Comparison of ENCODE assay signal across 10 cellular contexts in genomic region chr13:99374169-99374991, GRCh38.
DNase-seq lines count a peak whose midpoint lies in the region; ATAC-seq and TF ChIP-seq lines count a peak whose summit lies in the region.
"Had no signal": no experiment of that assay in that cellular context is flagged by ENCODE, and none has a peak within 500 bp of the region (broad histone marks: within the 10 kb centered on the region; RNA-seq: fewer than 3 reads in every experiment).

No MANE protein-coding gene starts in this region.

- H3K4me1 ChIP-seq in ovary (ENCODE audit: insufficient read depth): no peaks in the 10 kb centered on the region

- 95 to 97% (median 97%) methylated on average over 10 of the region's 10 CpGs for WGBS in ovary, 3 donors

- TF ChIP-seq EP300 in ovary (IDR thresholded peaks at IDR 0.05): no peak

- no peaks in the 10 kb centered on the region for H3K36me3 ChIP-seq in ovary

- no peak overlapping the region for H3K27ac ChIP-seq in ovary

- TF ChIP-seq POLR2A in GM18505 (IDR thresholded peaks at IDR 0.05; ENCODE audit: borderline replicate concordance, extremely low read depth, insufficient read depth, insufficient read length): no peak
- TF ChIP-seq POLR2A in ovary (IDR thresholded peaks at IDR 0.05): no peak

- H3K4me3 ChIP-seq in ovary (no peak overlapping the region), foreskin fibroblast (ENCODE audit: low read depth in 1 of 2, low read length in 2 of 2) (no peak overlapping the region)

- TF ChIP-seq CTCF in ovary (IDR thresholded peaks at IDR 0.05): no peak
- TF ChIP-seq CTCF in foreskin fibroblast (IDR thresholded peaks at IDR 0.05; ENCODE audit: low read depth, low read length): no peak

- DNase-seq in germinal center (ENCODE audit: low spot score) (peak; percentile 49), ovary (no peak), foreskin fibroblast (no peak)
- DNase-seq in activated effector memory CD4-positive, alpha-beta T cell treated with Interleukin-2 at 50 U/mL for 16 hours: no peak
- DNase-seq in stimulated activated CD4-positive, alpha-beta T cell treated with anti-CD3 and anti-CD28 coated beads, Interleukin-4, amount 100 ng/mL, for 1 hour: no peak
- DNase-seq: amniotic stem cell, DMS53 had no signal

- no peaks in the 10 kb centered on the region for H3K9me3 ChIP-seq in ovary

- intact Hi-C loops in ovary (cut with DNase I): no loop called here

- H3K27me3 ChIP-seq in ovary: no peaks in the 10 kb centered on the region

- ATAC-seq in GM18505 (IDR thresholded peaks at IDR 0.05; ENCODE audit: unreplicated experiment): peak; percentile 36
- ATAC-seq in GM21447 (IDR thresholded peaks at IDR 0.05; ENCODE audit: unreplicated experiment): peak; percentile 38
- peak; percentile 19 for ATAC-seq in HG03342 (IDR thresholded peaks at IDR 0.05; ENCODE audit: unreplicated experiment)
